ENCODE assay signal across 8 cellular contexts in the genomic region with DNA sequence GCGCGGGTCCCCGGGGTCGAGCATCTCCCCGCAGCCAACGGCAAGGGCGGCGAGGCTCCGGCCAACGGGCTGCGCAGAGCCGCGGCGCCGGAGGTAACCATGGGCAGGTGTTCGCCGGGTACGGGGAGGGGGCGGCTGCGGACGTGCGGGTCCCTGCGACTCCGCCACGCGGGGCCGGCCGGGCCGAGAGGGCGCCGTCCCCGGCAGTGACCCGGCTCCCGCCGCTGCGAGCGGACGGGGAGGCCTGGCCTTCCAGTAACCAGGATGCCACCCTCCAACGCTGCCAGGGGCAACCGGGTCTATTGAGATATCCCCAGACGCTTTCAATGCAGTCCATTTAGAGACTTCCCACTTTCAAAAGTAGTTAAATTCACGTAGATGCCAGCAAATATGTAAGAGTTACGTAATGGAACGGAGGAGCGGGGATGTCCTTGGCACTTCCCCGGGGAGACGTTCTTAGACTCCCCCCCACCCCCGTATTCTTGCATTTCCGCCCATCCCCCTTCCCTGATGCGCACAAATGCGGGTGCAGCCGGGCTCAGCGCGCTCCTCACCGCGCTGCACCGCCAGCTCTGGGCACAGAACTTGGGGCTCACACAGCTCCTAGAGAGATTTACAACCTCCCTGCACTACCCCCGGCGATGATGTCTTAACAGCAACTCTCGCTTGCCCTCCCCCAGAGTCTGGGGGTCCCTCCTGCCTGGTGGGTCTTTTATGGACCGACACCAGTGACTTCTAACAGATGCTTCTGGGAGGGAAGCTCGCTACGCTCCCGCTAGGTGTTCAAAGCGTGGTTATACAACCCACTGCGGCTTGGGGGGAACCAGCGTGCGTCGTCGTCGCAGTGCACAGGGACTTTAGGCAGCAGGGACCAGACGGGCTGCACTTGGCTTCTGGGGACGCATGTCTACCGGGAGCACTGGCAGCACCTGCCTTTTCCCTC. TPM values are rescaled to one million over a fixed set of nuclear protein-coding genes. Genes with fewer than 3 reads are reported as not detected.
A peak's percentile ranks its signal among the peaks of the same experiment; 100 is the strongest.
DNase-seq lines count a peak whose midpoint lies in the region; ATAC-seq, FAIRE-seq and TF ChIP-seq lines count a peak whose summit lies in the region.

No MANE protein-coding gene starts in this region.

- no peaks in the 10 kb centered on the region for H3K9me3 Mint-ChIP-seq in stimulated activated naive B cell treated with anti-CD40 and anti-IgM and Interleukin-4, amounts not matched to agents 10 μg/mL and 1 μg/mL and 100 μg/mL, for 72 hours

- peaks cover 85% of the 10 kb centered on the region for H3K27me3 ChIP-seq in H7 (ENCODE audit: control insufficient read depth, insufficient read depth, low read length)
- peaks cover 0 to 31% of the 10 kb centered on the region in 2 donors for H3K27me3 ChIP-seq in breast epithelium
- H3K27me3 ChIP-seq in Karpas-422 (ENCODE audit: low read length): no peaks in the 10 kb centered on the region

- H3K27me3 Mint-ChIP-seq in stimulated activated naive B cell treated with anti-CD40 and anti-IgM and Interleukin-4, amounts not matched to agents 10 μg/mL and 1 μg/mL and 100 μg/mL, for 72 hours: peaks cover 26 to 60% of the 10 kb centered on the region in 2 donors

- FAIRE-seq in GM12892 (lab: Jason Lieb, UNC): peak; percentile 92

- H3K36me3 Mint-ChIP-seq in stimulated activated naive B cell treated with anti-CD40 and anti-IgM and Interleukin-4, amounts not matched to agents 10 μg/mL and 1 μg/mL and 100 μg/mL, for 72 hours: peaks cover 4 to 13% of the 10 kb centered on the region in 2 donors

- intact Hi-C loops in breast epithelium (cut with DNase I; ENCODE audit: low total_unique reads): no loop called here
- intact Hi-C loops in left colon (cut with DNase I, micrococcal nuclease): no loop called here

- H3K4me1 ChIP-seq in breast epithelium (no peaks in the 10 kb centered on the region), Karpas-422 (ENCODE audit: low read length) (peaks cover 8% of the 10 kb centered on the region)

- H3K4me3 Mint-ChIP-seq in stimulated activated naive B cell treated with anti-CD40 and anti-IgM and Interleukin-4, amounts not matched to agents 10 μg/mL and 1 μg/mL and 100 μg/mL, for 72 hours: peak overlapping the region; percentile 75 to 85

- no peaks in the 10 kb centered on the region for H4K20me1 ChIP-seq in Karpas-422 (ENCODE audit: insufficient read depth, low read depth, low read length)

- no peak overlapping the region for H3K9ac ChIP-seq in Karpas-422 (ENCODE audit: low read length)

- H3K9me3 ChIP-seq in breast epithelium: no peaks in the 10 kb centered on the region
- H3K9me3 ChIP-seq in Karpas-422 (ENCODE audit: low read length): no peaks in the 10 kb centered on the region

- H3K4me3 ChIP-seq in H7 (ENCODE audit: insufficient read depth, low read depth, low read length): peak overlapping the region; percentile 38
- peak overlapping the region; percentile 25 to 63 (median 61) for H3K4me3 ChIP-seq in breast epithelium
- H3K4me3 ChIP-seq in Karpas-422 (ENCODE audit: low read length): no peak overlapping the region

- no peaks in the 10 kb centered on the region for H3K9me2 ChIP-seq in Karpas-422 (replicated peaks; ENCODE audit: insufficient read depth, low read length)

- no peak overlapping the region for H3K4me2 ChIP-seq in Karpas-422 (ENCODE audit: low read depth, low read length, poor library complexity, severe bottlenecking)

- no peaks in the 10 kb centered on the region for H3K79me2 ChIP-seq in Karpas-422 (ENCODE audit: low read length)

- ATAC-seq in left colon: peak; percentile 19
- peak; percentile 10 to 30 for ATAC-seq in stimulated activated naive B cell treated with anti-CD40 and anti-IgM and Interleukin-4, amounts not matched to agents 10 μg/mL and 1 μg/mL and 100 μg/mL, for 72 hours (replicated peaks)

- peaks cover 27 to 31% of the 10 kb centered on the region in 2 donors for H3K4me1 Mint-ChIP-seq in stimulated activated naive B cell treated with anti-CD40 and anti-IgM and Interleukin-4, amounts not matched to agents 10 μg/mL and 1 μg/mL and 100 μg/mL, for 72 hours

- H2AFZ ChIP-seq in Karpas-422 (ENCODE audit: low read length): no peak overlapping the region

- no peaks in the 10 kb centered on the region for H3K36me3 ChIP-seq in H7 (replicated peaks; ENCODE audit: control insufficient read depth, insufficient read depth, low read length)
- H3K36me3 ChIP-seq in breast epithelium: no peaks in the 10 kb centered on the region
- H3K36me3 ChIP-seq in Karpas-422 (ENCODE audit: insufficient read depth, low read length): no peaks in the 10 kb centered on the region

- H3K27ac Mint-ChIP-seq in stimulated activated naive B cell treated with anti-CD40 and anti-IgM and Interleukin-4, amounts not matched to agents 10 μg/mL and 1 μg/mL and 100 μg/mL, for 72 hours: peak overlapping the region; percentile 94

- no peak for TF ChIP-seq CTCF in breast epithelium (IDR thresholded peaks at IDR 0.05)

- H3K27ac ChIP-seq in breast epithelium (peak overlapping the region in 1 of 2 donors; percentile 0), Karpas-422 (ENCODE audit: low read length) (no peak overlapping the region)

- DNase-seq in GM12892 (ENCODE audit: insufficient read length) (peak; percentile 27), H7 (peak; percentile 68), SK-N-DZ (ENCODE audit: low spot score) (peak; percentile 30), breast epithelium (ENCODE audit: low spot score in 2 of 2) (no peak), left colon (peak in 1 of 2 donors; percentile 57), Karpas-422 (no peak), NCI-H2029 (lab: John Stamatoyannopoulos, UW) (no peak)
- peak; percentile 11 for DNase-seq in stimulated activated naive B cell treated with anti-CD40 and anti-IgM and Interleukin-4, amounts not matched to agents 10 μg/mL and 1 μg/mL and 100 μg/mL, for 72 hours

- no peak for TF ChIP-seq POLR2A in GM12892 (IDR thresholded peaks at IDR 0.05; ENCODE audit: low read depth, low read length)
- no peak for TF ChIP-seq POLR2A in breast epithelium (IDR thresholded peaks at IDR 0.05)

RNA-seq across cellular contexts. Expression of gene SGPP2, which starts 0.7 kb away (rescaled TPM):
- polyA plus RNA-seq in GM12892 (2012; ENCODE audit: missing spikeins): 13.0 TPM
- total RNA-seq in H7 (2014; rRNA removed; shearing (Covaris generic)): not detected in 2 replicates
- 2.5 and 4.1 TPM in 2 replicates for polyA plus RNA-seq in SK-N-DZ (2014; cell fraction: cytosol; rRNA removed)
- 1.2 and 1.6 TPM in 2 replicates for polyA plus RNA-seq in SK-N-DZ (2014; cell fraction: nucleus; rRNA removed)
- total RNA-seq in breast epithelium (1 to 10 TPM in 2 of 3 donors, under 1 TPM in 1; 0.32 to 8.8 (median 1.3) TPM), left colon (10 to 100 TPM; 74.9 to 75.9 TPM)
- total RNA-seq in Karpas-422 (2014; rRNA removed; shearing (Covaris generic); ENCODE audit: low replicate concordance): not detected in 2 replicates

Comparison
In these comparisons a context has a peak if more than half of its experiments do, and no peak if none do; other contexts are left out.
1. DNase-seq: peak in GM12892 (single experiment), H7 (single experiment), SK-N-DZ (single experiment) and stimulated activated naive B cell treated with anti-CD40 and anti-IgM and Interleukin-4, amounts not matched to agents 10 μg/mL and 1 μg/mL and 100 μg/mL, for 72 hours (single experiment); none in breast epithelium (0 of 2), Karpas-422 (single experiment) and NCI-H2029 (single experiment).
2. RNA of gene SGPP2, which starts 0.7 kb away (total RNA-seq): 74.9 to 75.9 TPM in left colon; 0.32 to 8.8 TPM in breast epithelium, not detected in H7 and not detected in Karpas-422; every median in the first group is over 4 times any median in the second.